In genomic region chr15:63997715-63998442, GRCh38 we compare ENCODE assay signal across 15 cellular contexts. TPM values are rescaled to one million over a fixed set of nuclear protein-coding genes. Genes with fewer than 3 reads are reported as not detected.
A peak's percentile ranks its signal among the peaks of the same experiment; 100 is the strongest.
DNase-seq lines count a peak whose midpoint lies in the region; ATAC-seq and TF ChIP-seq lines count a peak whose summit lies in the region.
"Had no signal": no experiment of that assay in that cellular context is flagged by ENCODE, and none has a peak within 500 bp of the region (broad histone marks: within the 10 kb centered on the region; RNA-seq: fewer than 3 reads in every experiment).

No MANE protein-coding gene starts in this region.

- TF ChIP-seq CTCF in SK-N-SH (IDR thresholded peaks at IDR 0.05) (no peak), foreskin keratinocyte (conservative IDR thresholded peaks at IDR 0.05) (no peak), gastrocnemius medialis (IDR thresholded peaks at IDR 0.05 in 4 of 5, conservative IDR thresholded peaks at IDR 0.05 in 1 of 5) (no peak), transverse colon (IDR thresholded peaks at IDR 0.05) (no peak)

- TF ChIP-seq RAD21 in SK-N-SH (IDR thresholded peaks at IDR 0.05; ENCODE audit: low read length), result no peak

- H3K9me2 ChIP-seq in SK-N-SH, result no peaks in the 10 kb centered on the region

- in situ Hi-C loops in gastrocnemius medialis (cut with MboI; ENCODE audit: low sequenced_read_pairs in 4 of 4) (no loop called here), transverse colon (cut with MboI; ENCODE audit: low pct_ligation_motif_present in 1 of 4, low pct_unique_long_range_greater_than_20kb in 1 of 4, low sequenced_read_pairs in 3 of 4) (no loop called here)

- H2AFZ ChIP-seq in SK-N-SH (ENCODE audit: low read depth), result no peak overlapping the region

- TF ChIP-seq POLR2A in gastrocnemius medialis (IDR thresholded peaks at IDR 0.05), result no peak
- TF ChIP-seq POLR2A in transverse colon (IDR thresholded peaks at IDR 0.05), result no peak

- no peak for DNase-seq in SK-N-SH
- peak; percentile 37 for DNase-seq in M059J (ENCODE audit: low read depth)
- peak in 1 of 2 donors; percentile 45 for DNase-seq in foreskin keratinocyte
- no peak for DNase-seq in gastrocnemius medialis
- no peak for DNase-seq in superior temporal gyrus (ENCODE audit: extremely low spot score)
- no peak for DNase-seq in NCI-H1092 treated with DMSO at 0.1 percent for 48 hours (lab: John Stamatoyannopoulos, UW)
- no peak for DNase-seq in transverse colon
- DNase-seq: cerebellar nuclear complex; COR-L47; NCI-H1930; NCI-H774; stimulated activated naive CD4-positive, alpha-beta T cell treated with Interleukin-2 at 50 U/mL for 16 hours had no signal

- POLR2A ChIA-PET in SK-N-SH (lab: Yijun Ruan, JAX), result no interaction called here

- H3K4me2 ChIP-seq in SK-N-SH, result no peak overlapping the region

- H3K36me3 ChIP-seq in SK-N-SH (replicated peaks in 1 of 2; ENCODE audit: control insufficient read depth in 1 of 2, insufficient read depth in 2 of 2, low read length in 1 of 2) (no peaks in the 10 kb centered on the region), gastrocnemius medialis (no peaks in the 10 kb centered on the region), transverse colon (no peaks in the 10 kb centered on the region)
- H3K36me3 ChIP-seq: SJSA1 had no signal

- H3F3A ChIP-seq in SK-N-SH (replicated peaks; ENCODE audit: insufficient read depth), result peaks cover 4% of the 10 kb centered on the region

- H3K27ac ChIP-seq in SK-N-SH (ENCODE audit: low read depth in 2 of 2, low read length in 1 of 2), result no peak overlapping the region
- H3K27ac ChIP-seq in foreskin keratinocyte, result no peak overlapping the region
- H3K27ac ChIP-seq in gastrocnemius medialis, result peak overlapping the region; percentile 44 to 80 (median 78)
- no peak overlapping the region for H3K27ac ChIP-seq in transverse colon
- H3K27ac ChIP-seq: 22Rv1, SJSA1 had no signal

- H3K79me2 ChIP-seq in SK-N-SH (ENCODE audit: insufficient read depth), result no peaks in the 10 kb centered on the region

- no peaks in the 10 kb centered on the region for H3K27me3 ChIP-seq in SK-N-SH (ENCODE audit: insufficient read depth)
- no peaks in the 10 kb centered on the region for H3K27me3 ChIP-seq in foreskin keratinocyte
- no peaks in the 10 kb centered on the region for H3K27me3 ChIP-seq in gastrocnemius medialis
- no peaks in the 10 kb centered on the region for H3K27me3 ChIP-seq in transverse colon

- CTCF ChIA-PET in SK-N-SH (lab: Yijun Ruan, JAX), result interaction anchor here (1.0 to 1.2 kb wide), 2 partner anchors 17 to 52 kb away, joined by 3 read pairs; no protein-coding TSS in a partner anchor

- ATAC-seq in SK-N-SH treated with all-trans-retinoic acid at 6 μM for 48 hours, result peak; percentile 49; the same call in 2 of the 3 replicates
- ATAC-seq in foreskin keratinocyte, result peak; percentile 69
- ATAC-seq in gastrocnemius medialis, result peak in 1 of 2 donors; percentile 40

- whole genome bisulfite sequencing in SK-N-SH (ENCODE audit: low lambda C conversion rate), result 89% methylated on average over 4 of the region's 4 CpGs
- 94 to 100% methylated on average over 1 to 4 of the region's 4 CpGs for WGBS in transverse colon (ENCODE audit: low coverage in 1 of 2), 2 donors

- no peak overlapping the region for H3K9ac ChIP-seq in SK-N-SH

- H3K9me3 ChIP-seq in SK-N-SH (no peaks in the 10 kb centered on the region), gastrocnemius medialis (no peaks in the 10 kb centered on the region), transverse colon (no peaks in the 10 kb centered on the region)
- H3K9me3 ChIP-seq: SJSA1 had no signal

- H3K4me3 ChIP-seq in SK-N-SH (ENCODE audit: low read depth in 2 of 2, low read length in 1 of 2) (no peak overlapping the region), gastrocnemius medialis (no peak overlapping the region), transverse colon (no peak overlapping the region)
- H3K4me3 ChIP-seq: SJSA1 had no signal

- TF ChIP-seq EP300 in SK-N-SH (IDR thresholded peaks at IDR 0.05; ENCODE audit: borderline replicate concordance in 1 of 2, low read depth in 1 of 2, low read length in 1 of 2), result no peak
- no peak for TF ChIP-seq EP300 in transverse colon (IDR thresholded peaks at IDR 0.05; ENCODE audit: low read depth)

- H4K20me1 ChIP-seq in SK-N-SH (ENCODE audit: insufficient read depth), result no peaks in the 10 kb centered on the region

- intact Hi-C loops in gastrocnemius medialis (cut with DNase I; ENCODE audit: low total_unique reads) (no loop called here), transverse colon (cut with DNase I; ENCODE audit: low total_unique reads) (no loop called here)

- H3K4me1 ChIP-seq in SK-N-SH (ENCODE audit: control insufficient read depth in 1 of 2, insufficient read depth in 2 of 2, low read depth in 1 of 2, low read length in 1 of 2) (peaks cover 3 to 7% of the 10 kb centered on the region in 2 experiments; a peak in 2 of 4 replicates), foreskin keratinocyte (peaks cover 11% of the 10 kb centered on the region), gastrocnemius medialis (peaks cover 70 to 74% of the 10 kb centered on the region in 2 donors), transverse colon (peaks cover 3 to 40% (median 14%) of the 10 kb centered on the region in 4 donors)
- H3K4me1 ChIP-seq: SJSA1 had no signal

TF ChIP-seq in SK-N-SH treated with all-trans-retinoic acid at 6 μM for 48 hours, 23 proteins besides CTCF, POLR2A, EP300 and RAD21 (continues in another document):
- TF ChIP-seq SNAI2 (CRISPR knock-in tag; IDR thresholded peaks at IDR 0.05), result no peak
- TF ChIP-seq ZFP30 (CRISPR knock-in tag; IDR thresholded peaks at IDR 0.05), result no peak
- no peak for TF ChIP-seq CREB5 (CRISPR knock-in tag; IDR thresholded peaks at IDR 0.05; ENCODE audit: low read depth)
- TF ChIP-seq ISL1 (CRISPR knock-in tag; IDR thresholded peaks at IDR 0.05), result no peak

TF ChIP-seq in SK-N-SH, 30 proteins besides CTCF, POLR2A, EP300 and RAD21 (continues in another document):
- no peak for TF ChIP-seq EZH2phosphoT487 (IDR thresholded peaks at IDR 0.05; ENCODE audit: borderline replicate concordance, low read depth)
- TF ChIP-seq NFIC (IDR thresholded peaks at IDR 0.05; ENCODE audit: borderline replicate concordance), result no peak
- no peak for TF ChIP-seq RXRA (IDR thresholded peaks at IDR 0.05; ENCODE audit: borderline replicate concordance, low read depth)
- TF ChIP-seq MEF2A (IDR thresholded peaks at IDR 0.05; ENCODE audit: borderline replicate concordance, low read depth), result no peak
- TF ChIP-seq REST (IDR thresholded peaks at IDR 0.05; ENCODE audit: low read depth, low read length), result no peak
- TF ChIP-seq SMC3 (IDR thresholded peaks at IDR 0.05; ENCODE audit: low read depth, low read length), result no peak
- TF ChIP-seq, protein P1, sequence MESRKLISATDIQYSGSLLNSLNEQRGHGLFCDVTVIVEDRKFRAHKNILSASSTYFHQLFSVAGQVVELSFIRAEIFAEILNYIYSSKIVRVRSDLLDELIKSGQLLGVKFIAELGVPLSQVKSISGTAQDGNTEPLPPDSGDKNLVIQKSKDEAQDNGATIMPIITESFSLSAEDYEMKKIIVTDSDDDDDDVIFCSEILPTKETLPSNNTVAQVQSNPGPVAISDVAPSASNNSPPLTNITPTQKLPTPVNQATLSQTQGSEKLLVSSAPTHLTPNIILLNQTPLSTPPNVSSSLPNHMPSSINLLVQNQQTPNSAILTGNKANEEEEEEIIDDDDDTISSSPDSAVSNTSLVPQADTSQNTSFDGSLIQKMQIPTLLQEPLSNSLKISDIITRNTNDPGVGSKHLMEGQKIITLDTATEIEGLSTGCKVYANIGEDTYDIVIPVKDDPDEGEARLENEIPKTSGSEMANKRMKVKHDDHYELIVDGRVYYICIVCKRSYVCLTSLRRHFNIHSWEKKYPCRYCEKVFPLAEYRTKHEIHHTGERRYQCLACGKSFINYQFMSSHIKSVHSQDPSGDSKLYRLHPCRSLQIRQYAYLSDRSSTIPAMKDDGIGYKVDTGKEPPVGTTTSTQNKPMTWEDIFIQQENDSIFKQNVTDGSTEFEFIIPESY (IDR thresholded peaks at IDR 0.05; ENCODE audit: borderline replicate concordance, low read depth), result no peak

RNA-seq across cellular contexts. Expression of gene DAPK2, which starts 48.4 kb away (rescaled TPM):
- 1.2 and 1.4 TPM in 2 replicates for polyA plus RNA-seq in SK-N-SH (2012; rRNA removed)
- polyA plus RNA-seq in SK-N-SH (2012; cell fraction: cytosol; rRNA removed), result 0.63 and 0.94 TPM in 2 replicates
- polyA plus RNA-seq in SK-N-SH (2012; cell fraction: nucleus; rRNA removed), result 3.1 and 3.7 TPM in 2 replicates
- 7.3 and 8.0 TPM in 2 replicates for total RNA-seq in M059J (2014; rRNA removed; shearing (Covaris generic))
- 2.2 and 2.5 TPM in 2 replicates for total RNA-seq in foreskin keratinocyte
- 1.5 and 2.5 TPM in 2 replicates for polyA plus RNA-seq in foreskin keratinocyte
- 10 to 100 TPM; 28.5 to 70.8 (median 52.7) TPM for total RNA-seq in gastrocnemius medialis
- 100 to 1,000 TPM in 3 of 4 donors, 10 to 100 TPM in 1; 45.1 to 244 (median 107) TPM for total RNA-seq in transverse colon

Comparison
In these comparisons a context has a peak if more than half of its experiments do, and no peak if none do; other contexts are left out.
1. H3K27ac ChIP-seq: peak in gastrocnemius medialis (4 of 4); none in SK-N-SH (0 of 2), foreskin keratinocyte (single experiment) and transverse colon (0 of 4).